In genomic region chr3:11933529-11933928, GRCh38 we compare ENCODE assay signal across 28 cellular contexts.
"Had no signal": no experiment of that assay in that cellular context is flagged by ENCODE, and none has a peak within 500 bp of the region (broad histone marks: within the 10 kb centered on the region; RNA-seq: fewer than 3 reads in every experiment).

No MANE protein-coding gene starts in this region.

- H3K4me2 ChIP-seq: neural progenitor cell had no signal

- DNase-seq: naive B cell; natural killer cell; occipital lobe; pancreas; posterior cingulate gyrus; psoas muscle; right cardiac atrium; right lobe of liver; sigmoid colon; small intestine; stimulated activated CD4-positive, alpha-beta T cell treated with anti-CD3 and anti-CD28 coated beads, Interleukin-15, amount 100 ng/mL, for 24 hours; stimulated activated CD4-positive, alpha-beta T cell treated with anti-CD3 and anti-CD28 coated beads, Interleukin-2, amount 100 ng/mL, for 24 hours; stimulated activated CD4-positive, alpha-beta T cell treated with anti-CD3 and anti-CD28 coated beads, Interleukin-2, amount 100 ng/mL, for 48 hours; stimulated activated CD4-positive, alpha-beta T cell treated with anti-CD3 and anti-CD28 coated beads, Interleukin-4, amount 100 ng/mL, for 24 hours; stimulated activated naive B cell treated with anti-CD40 and anti-IgM and Interleukin-4, amounts not matched to agents 10 μg/mL and 1 μg/mL and 100 μg/mL, for 72 hours; stimulated activated naive CD4-positive, alpha-beta T cell treated with Interleukin-2 at 50 U/mL for 16 hours; stomach; thyroid gland; trophoblast cell; upper lobe of right lung; uterus had no signal

- H3K9me3 ChIP-seq: pancreas, psoas muscle, right lobe of liver, sigmoid colon, stomach, thoracic aorta, thyroid gland, tibial nerve, upper lobe of right lung, uterus had no signal

- ATAC-seq: natural killer cell; pancreas; psoas muscle; right cardiac atrium; right lobe of liver; stimulated activated effector memory CD8-positive, alpha-beta T cell treated with anti-CD3 and anti-CD28 coated beads, Interleukin-12 subunit alpha, Interleukin-12 subunit beta, amount 100 ng/mL, for 72 hours; stimulated activated naive B cell treated with anti-CD40 and anti-IgM and Interleukin-4, amounts not matched to agents 10 μg/mL and 1 μg/mL and 100 μg/mL, for 72 hours; upper lobe of right lung had no signal

- H3K4me3 Mint-ChIP-seq: naive B cell; natural killer cell; nephron; neural progenitor cell; stimulated activated effector memory CD8-positive, alpha-beta T cell treated with anti-CD3 and anti-CD28 coated beads, Interleukin-12 subunit alpha, Interleukin-12 subunit beta, amount 100 ng/mL, for 72 hours; stimulated activated naive B cell treated with anti-CD40 and anti-IgM and Interleukin-4, amounts not matched to agents 10 μg/mL and 1 μg/mL and 100 μg/mL, for 72 hours; stimulated activated naive CD8-positive, alpha-beta T cell treated with anti-CD3 and anti-CD28 coated beads, Interleukin-15, Interleukin-2, amounts not matched to agents 100 ng/mL and 50 ng/mL, for 24 hours had no signal

- H3K4me1 Mint-ChIP-seq: naive B cell; natural killer cell; nephron; neural progenitor cell; stimulated activated effector memory CD8-positive, alpha-beta T cell treated with anti-CD3 and anti-CD28 coated beads, Interleukin-12 subunit alpha, Interleukin-12 subunit beta, amount 100 ng/mL, for 72 hours; stimulated activated naive B cell treated with anti-CD40 and anti-IgM and Interleukin-4, amounts not matched to agents 10 μg/mL and 1 μg/mL and 100 μg/mL, for 72 hours had no signal

- H3K9ac ChIP-seq: neural progenitor cell had no signal

- H3K27ac ChIP-seq: neural progenitor cell, pancreas, psoas muscle, right lobe of liver, sigmoid colon, stomach, thoracic aorta, thyroid gland, tibial nerve, upper lobe of right lung, uterus had no signal

- H3K27ac Mint-ChIP-seq: natural killer cell; nephron; neural progenitor cell; progenitor cell of endocrine pancreas; stimulated activated effector memory CD8-positive, alpha-beta T cell treated with anti-CD3 and anti-CD28 coated beads, Interleukin-12 subunit alpha, Interleukin-12 subunit beta, amount 100 ng/mL, for 72 hours; stimulated activated naive B cell treated with anti-CD40 and anti-IgM and Interleukin-4, amounts not matched to agents 10 μg/mL and 1 μg/mL and 100 μg/mL, for 72 hours; stimulated activated naive CD8-positive, alpha-beta T cell treated with anti-CD3 and anti-CD28 coated beads, Interleukin-15, Interleukin-2, amounts not matched to agents 100 ng/mL and 50 ng/mL, for 24 hours had no signal

- H3K9me3 Mint-ChIP-seq: natural killer cell; nephron; neural progenitor cell; stimulated activated effector memory CD8-positive, alpha-beta T cell treated with anti-CD3 and anti-CD28 coated beads, Interleukin-12 subunit alpha, Interleukin-12 subunit beta, amount 100 ng/mL, for 72 hours; stimulated activated naive B cell treated with anti-CD40 and anti-IgM and Interleukin-4, amounts not matched to agents 10 μg/mL and 1 μg/mL and 100 μg/mL, for 72 hours; stimulated activated naive CD8-positive, alpha-beta T cell treated with anti-CD3 and anti-CD28 coated beads, Interleukin-15, Interleukin-2, amounts not matched to agents 100 ng/mL and 50 ng/mL, for 24 hours had no signal

- H3K36me3 ChIP-seq: neural progenitor cell, pancreas, right lobe of liver, sigmoid colon, stomach, thoracic aorta, thyroid gland, tibial nerve, upper lobe of right lung, uterus had no signal

- H3K4me3 ChIP-seq: neural progenitor cell, pancreas, psoas muscle, right lobe of liver, sigmoid colon, stomach, thoracic aorta, thyroid gland, tibial nerve, upper lobe of right lung, uterus had no signal

- H3K36me3 Mint-ChIP-seq: naive B cell; natural killer cell; neural progenitor cell; stimulated activated effector memory CD8-positive, alpha-beta T cell treated with anti-CD3 and anti-CD28 coated beads, Interleukin-12 subunit alpha, Interleukin-12 subunit beta, amount 100 ng/mL, for 72 hours; stimulated activated naive B cell treated with anti-CD40 and anti-IgM and Interleukin-4, amounts not matched to agents 10 μg/mL and 1 μg/mL and 100 μg/mL, for 72 hours had no signal

- H3K27me3 ChIP-seq: neural progenitor cell, pancreas, right lobe of liver, thyroid gland, tibial nerve, upper lobe of right lung, uterus had no signal

- H3K4me1 ChIP-seq: neural progenitor cell, pancreas, psoas muscle, right lobe of liver, sigmoid colon, stomach, thyroid gland, tibial nerve, upper lobe of right lung, uterus had no signal

- H2AFZ ChIP-seq: neural progenitor cell had no signal
